ENCODE assay signal across 13 cellular contexts in genomic region chr1:173050865-173051264, GRCh38. TPM values are rescaled to one million over a fixed set of nuclear protein-coding genes. Genes with fewer than 3 reads are reported as not detected.
A peak's percentile ranks its signal among the peaks of the same experiment; 100 is the strongest.
DNase-seq lines count a peak whose midpoint lies in the region; ATAC-seq and TF ChIP-seq lines count a peak whose summit lies in the region.
"Had no signal": no experiment of that assay in that cellular context is flagged by ENCODE, and none has a peak within 500 bp of the region (broad histone marks: within the 10 kb centered on the region; RNA-seq: fewer than 3 reads in every experiment).

Gene TNFSF18, minus strand, starts transcription at chr1:173050941. Its CDS starts 45 bp downstream, at chr1:173050896.

- H3K4me3 ChIP-seq in DND-41 (ENCODE audit: low read depth in 1 of 2, low read length in 2 of 2) (no peak within 1 kb of the TSS), PC-3 (ENCODE audit: low read length) (no peak within 1 kb of the TSS), coronary artery (no peak within 1 kb of the TSS), sigmoid colon (no peak within 1 kb of the TSS)

- intact Hi-C loops in PC-3 (cut with micrococcal nuclease) (no loop called here), sigmoid colon (cut with DNase I) (no loop called here)

- TF ChIP-seq CTCF in DND-41 (IDR thresholded peaks at IDR 0.05; ENCODE audit: borderline replicate concordance, extremely low read depth, low read length, poor library complexity, severe bottlenecking) (no peak), PC-3 (conservative IDR thresholded peaks at IDR 0.05; ENCODE audit: low read depth, low read length) (no peak), coronary artery (IDR thresholded peaks at IDR 0.05) (no peak), sigmoid colon (IDR thresholded peaks at IDR 0.05) (no peak)

- DNase-seq in DND-41 (peak; percentile 9), PC-3 (peak; percentile 73), fibroblast of peridontal ligament (ENCODE audit: extremely low read depth) (peak; percentile 58), non-pigmented ciliary epithelial cell (ENCODE audit: low read depth) (peak; percentile 55), coronary artery (ENCODE audit: low spot score) (no peak), sigmoid colon (no peak)
- DNase-seq in activated CD4-positive, alpha-beta T cell treated with anti-CD3 and anti-CD28 coated beads, Interleukin-2, amount 50 U/mL, for 4 hours = no peak
- DNase-seq: activated gamma-delta T cell; Caco-2; effector memory CD4-positive, alpha-beta T cell; MV-4-11; OCI-M1 had no signal

- TF ChIP-seq POLR2A in sigmoid colon (IDR thresholded peaks at IDR 0.05) = no peak

- H3K36me3 ChIP-seq in DND-41 (ENCODE audit: insufficient read depth, low read length) = no peaks in the 10 kb centered on the region
- no peaks in the 10 kb centered on the region for H3K36me3 ChIP-seq in PC-3 (ENCODE audit: low read depth, low read length)
- no peaks in the 10 kb centered on the region for H3K36me3 ChIP-seq in sigmoid colon

- POLR2A ChIA-PET in PC-3 (lab: Charles Lee; ENCODE audit: unreplicated experiment) = no interaction called here

- H4K20me1 ChIP-seq in DND-41 (ENCODE audit: insufficient read depth, low read length) (no peaks in the 10 kb centered on the region), PC-3 (ENCODE audit: low read length) (no peaks in the 10 kb centered on the region)

- H3K9me2 ChIP-seq in PC-3 (replicated peaks; ENCODE audit: low read length) = 0 out of 2 replicates have a peak, but pooled peaks cover 2% of the 10 kb centered on the region

- CTCF ChIA-PET in PC-3 (lab: Charles Lee) = interaction anchor here (0.7 kb wide), 1 partner anchor 153 kb away, joined by 3 read pairs; no protein-coding TSS in a partner anchor

- H3K27ac ChIP-seq in DND-41 (ENCODE audit: low read length) = no peak within 1 kb of the TSS
- no peak within 1 kb of the TSS for H3K27ac ChIP-seq in PC-3 (ENCODE audit: low read length)
- H3K27ac ChIP-seq in coronary artery = peak within 1 kb of the TSS in 1 of 2 donors; percentile 12
- H3K27ac ChIP-seq in sigmoid colon = no peak within 1 kb of the TSS

- H3K4me2 ChIP-seq in DND-41 (ENCODE audit: insufficient read depth, low read length) (no peak within 1 kb of the TSS), PC-3 (ENCODE audit: low read length) (peak within 1 kb of the TSS; percentile 59; the same call in 1 of the 2 replicates)

- H3K9me3 ChIP-seq in DND-41 (ENCODE audit: insufficient read depth, low read length, severe bottlenecking) (no peaks in the 10 kb centered on the region), PC-3 (ENCODE audit: low read length) (no peaks in the 10 kb centered on the region), sigmoid colon (no peaks in the 10 kb centered on the region)
- H3K9me3 ChIP-seq: Caco-2 had no signal

- WGBS in sigmoid colon, 2 donors = 4 to 18% methylated on average over 4 of the region's 4 CpGs

- H3K79me2 ChIP-seq in DND-41 (ENCODE audit: insufficient read depth, low read length) (no peaks in the 10 kb centered on the region), PC-3 (ENCODE audit: low read length) (no peaks in the 10 kb centered on the region)

- H3K9ac ChIP-seq in DND-41 (ENCODE audit: low read depth, low read length) (no peak within 1 kb of the TSS), PC-3 (ENCODE audit: low read length) (no peak within 1 kb of the TSS)

- H3K4me1 ChIP-seq in DND-41 (ENCODE audit: insufficient read depth, low read length) (no peaks in the 10 kb centered on the region), PC-3 (ENCODE audit: insufficient read depth, low read length) (peaks cover 57% of the 10 kb centered on the region), sigmoid colon (peaks cover 0 to 23% (median 5%) of the 10 kb centered on the region in 4 donors)
- H3K4me1 ChIP-seq: Caco-2 had no signal

- peaks cover 11% of the 10 kb centered on the region for H3F3A ChIP-seq in PC-3 (ENCODE audit: low read length, unreplicated experiment)

- H2AFZ ChIP-seq in DND-41 (ENCODE audit: low read depth, low read length) (no peak within 1 kb of the TSS), PC-3 (ENCODE audit: low read length) (no peak within 1 kb of the TSS)

- no peak for TF ChIP-seq EP300 in sigmoid colon (IDR thresholded peaks at IDR 0.05)

- H3K27me3 ChIP-seq in DND-41 (ENCODE audit: insufficient read depth, low read length, poor library complexity) = no peaks in the 10 kb centered on the region
- H3K27me3 ChIP-seq in PC-3 (ENCODE audit: low read length) = no peaks in the 10 kb centered on the region
- no peaks in the 10 kb centered on the region for H3K27me3 ChIP-seq in sigmoid colon

- BruUV-seq in PC-3 (replicated peaks; lab: Mats Ljungman, UMichigan) = no TSS peak

- ATAC-seq in DND-41 (ENCODE audit: insufficient read depth, low read depth) = no peak
- no peak for ATAC-seq in PC-3
- no peak for ATAC-seq in GM19351 (IDR thresholded peaks at IDR 0.05; ENCODE audit: unreplicated experiment)

RNA-seq across cellular contexts. Expression of gene TNFSF18, which starts in this region (rescaled TPM):
- 0.69 TPM in 1 of 2 replicates, not detected in the other for total RNA-seq in PC-3 (2014; rRNA removed)
- total RNA-seq in sigmoid colon = under 1 TPM in 1 of 4 donors, not detected in 3; 0.55 TPM
- polyA plus RNA-seq in sigmoid colon = under 1 TPM in 1 of 3 donors, not detected in 2; 0.06 TPM
- total RNA-seq: Caco-2 had no signal

Comparison
In these comparisons a context has a peak if more than half of its experiments do, and no peak if none do; other contexts are left out.
1. Peak in DNase-seq and H3K4me2 ChIP-seq in PC-3; RNA of the gene not detected or under 1 TPM.
2. DNase-seq: peak in DND-41 (single experiment), fibroblast of peridontal ligament (single experiment) and non-pigmented ciliary epithelial cell (single experiment); none in coronary artery (single experiment), sigmoid colon (single experiment) and activated CD4-positive, alpha-beta T cell treated with anti-CD3 and anti-CD28 coated beads, Interleukin-2, amount 50 U/mL, for 4 hours (0 of 2).